ENCODE assay signal across 18 cellular contexts in genomic region chr3:16239776-16240175, GRCh38. TPM values are rescaled to one million over a fixed set of nuclear protein-coding genes. Genes with fewer than 3 reads are reported as not detected.
DNase-seq lines count a peak whose midpoint lies in the region; ATAC-seq and TF ChIP-seq lines count a peak whose summit lies in the region.
"Had no signal": no experiment of that assay in that cellular context is flagged by ENCODE, and none has a peak within 500 bp of the region (broad histone marks: within the 10 kb centered on the region; RNA-seq: fewer than 3 reads in every experiment).

No MANE protein-coding gene starts in this region.

- peak overlapping the region; percentile 11 for H3K4me2 ChIP-seq in GM23248 (ENCODE audit: unreplicated experiment)
- H3K4me2 ChIP-seq: KMS-11 had no signal

- no peaks in the 10 kb centered on the region for H3K9me3 Mint-ChIP-seq in natural killer cell
- H3K9me3 Mint-ChIP-seq: activated naive CD4-positive, alpha-beta T cell treated with anti-CD3 and anti-CD28 coated beads, Interleukin-2, amount 50 U/mL, for 72 hours; T-cell had no signal

- no peaks in the 10 kb centered on the region for H3K27me3 Mint-ChIP-seq in natural killer cell (ENCODE audit: low read depth in 2 of 2)

- H3K9me3 ChIP-seq in GM23248 (ENCODE audit: low read depth), result no peaks in the 10 kb centered on the region
- H3K9me3 ChIP-seq in WERI-Rb-1 (ENCODE audit: severe bottlenecking), result peaks cover 5% of the 10 kb centered on the region
- H3K9me3 ChIP-seq in skeletal muscle tissue (ENCODE audit: control insufficient read depth in 3 of 3, low read length in 3 of 3), result no peaks in the 10 kb centered on the region
- H3K9me3 ChIP-seq: tibial artery had no signal

- H3K9ac ChIP-seq in GM23248, result 0 out of 2 replicates have a peak overlapping the region, but pooled peaks have one; percentile 14
- H3K9ac ChIP-seq in skeletal muscle tissue (ENCODE audit: low read depth in 1 of 3, low read length in 3 of 3), result no peak overlapping the region
- H3K9ac ChIP-seq: KMS-11 had no signal

- H3K4me1 ChIP-seq in GM23248 (ENCODE audit: insufficient read depth) (peaks cover 31% of the 10 kb centered on the region), skeletal muscle tissue (ENCODE audit: control insufficient read depth in 3 of 3, insufficient read depth in 3 of 3, low read length in 3 of 3) (peaks cover 18 to 24% (median 19%) of the 10 kb centered on the region in 3 donors)

- intact Hi-C loops in natural killer cell (cut with micrococcal nuclease), result no loop called here

- in situ Hi-C loops in GM23248 (cut with MboI), result loop anchor here (5.0 kb wide), 1 partner anchor 197 kb away; no protein-coding TSS in a partner anchor

- H3K4me1 Mint-ChIP-seq in natural killer cell, result no peaks in the 10 kb centered on the region

- DNase-seq in GM23248, result no peak
- DNase-seq in WERI-Rb-1, result peak; percentile 65
- peak; percentile 85 for DNase-seq in fibroblast of mammary gland (ENCODE audit: low read depth)
- no peak for DNase-seq in NCI-H187 treated with DMSO at 0.1 percent for 48 hours (lab: John Stamatoyannopoulos, UW)
- DNase-seq in iPS-NIHi7 (ENCODE audit: extremely low spot score), result no peak
- DNase-seq in natural killer cell, result no peak
- no peak for DNase-seq in C1 segment of cervical spinal cord (lab: John Stamatoyannopoulos, UW)
- DNase-seq: activated CD4-positive, alpha-beta T cell treated with anti-CD3 and anti-CD28 coated beads, Interleukin-2, amount 50 U/mL, for 48 hours; activated T-cell treated with anti-CD3 and anti-CD28 coated beads, Interleukin-2, amount 50 U/mL, for 1 hour; NCI-H1105; nucleus accumbens; stimulated activated CD4-positive, alpha-beta T cell treated with anti-CD3 and anti-CD28 coated beads, Interleukin-4, amount 100 ng/mL, for 1 hour; T-cell; tibial artery had no signal

- no peaks in the 10 kb centered on the region for H3K27me3 ChIP-seq in GM23248 (replicated peaks; ENCODE audit: insufficient read depth)
- H3K27me3 ChIP-seq in WERI-Rb-1 (ENCODE audit: insufficient read depth, low read depth, severe bottlenecking), result no peaks in the 10 kb centered on the region
- no peaks in the 10 kb centered on the region for H3K27me3 ChIP-seq in skeletal muscle tissue (ENCODE audit: control insufficient read depth in 3 of 3, insufficient read depth in 3 of 3, low read length in 3 of 3)
- H3K27me3 ChIP-seq: cardiac muscle cell, tibial artery had no signal

- WGBS in GM23248 (ENCODE audit: low coverage in 1 of 2, low lambda C conversion rate in 2 of 2, missing lambda C conversion rate in 2 of 2), 2 experiments, result 81 to 84% methylated on average over 4 of the region's 4 CpGs

- TF ChIP-seq CTCF in WERI-Rb-1 (IDR thresholded peaks at IDR 0.05; ENCODE audit: low read depth, low read length), result no peak
- no peak for TF ChIP-seq CTCF in fibroblast of mammary gland (conservative IDR thresholded peaks at IDR 0.05; ENCODE audit: control insufficient read depth, insufficient read depth, low read depth, low read length)
- TF ChIP-seq CTCF in natural killer cell (IDR thresholded peaks at IDR 0.05), result no peak

- ATAC-seq in natural killer cell, result no peak
- ATAC-seq: T-cell had no signal

- no peaks in the 10 kb centered on the region for H3K36me3 Mint-ChIP-seq in natural killer cell
- H3K36me3 Mint-ChIP-seq: activated naive CD4-positive, alpha-beta T cell treated with anti-CD3 and anti-CD28 coated beads, Interleukin-2, amount 50 U/mL, for 72 hours; T-cell had no signal

- peaks cover 14% of the 10 kb centered on the region for H3F3A ChIP-seq in GM23248 (ENCODE audit: insufficient read depth)

- H3K27ac ChIP-seq in GM23248, result peak overlapping the region; percentile 60
- H3K27ac ChIP-seq in WERI-Rb-1, result peak overlapping the region; percentile 84
- H3K27ac ChIP-seq in skeletal muscle tissue (ENCODE audit: low read depth, low read length), result peak overlapping the region; percentile 37
- H3K27ac ChIP-seq: cardiac muscle cell, KMS-11 had no signal

- no peaks in the 10 kb centered on the region for H3K79me2 ChIP-seq in GM23248 (ENCODE audit: insufficient read depth)

- H4K20me1 ChIP-seq in GM23248 (ENCODE audit: insufficient read depth), result no peaks in the 10 kb centered on the region

- H3K36me3 ChIP-seq in GM23248 (ENCODE audit: low read depth) (no peaks in the 10 kb centered on the region), WERI-Rb-1 (no peaks in the 10 kb centered on the region), skeletal muscle tissue (ENCODE audit: control insufficient read depth in 3 of 3, insufficient read depth in 3 of 3, low read length in 3 of 3) (no peaks in the 10 kb centered on the region)
- H3K36me3 ChIP-seq: cardiac muscle cell, tibial artery had no signal

- H3K9me2 ChIP-seq in GM23248 (ENCODE audit: insufficient read depth), result no peaks in the 10 kb centered on the region; the same call in 1 of the 2 replicates

- H2AFZ ChIP-seq in GM23248, result no peak overlapping the region; the same call in 1 of the 2 replicates

- no peak overlapping the region for H3K27ac Mint-ChIP-seq in natural killer cell
- H3K27ac Mint-ChIP-seq: T-cell had no signal

- H3K4me3 Mint-ChIP-seq in natural killer cell, result no peak overlapping the region
- H3K4me3 Mint-ChIP-seq: T-cell had no signal

- H3K4me3 ChIP-seq in GM23248 (no peak overlapping the region), WERI-Rb-1 (ENCODE audit: low read depth, low read length) (peak overlapping the region; percentile 17), fibroblast of mammary gland (ENCODE audit: control insufficient read depth, low read depth, low read length) (no peak overlapping the region), skeletal muscle tissue (ENCODE audit: low read length in 3 of 3) (no peak overlapping the region)
- H3K4me3 ChIP-seq: cardiac muscle cell, tibial artery had no signal

RNA-seq across cellular contexts. Expression of gene DPH3, which starts 25.0 kb away (rescaled TPM):
- total RNA-seq in GM23248 (2014; rRNA removed; shearing (Covaris generic)), result 27.1 and 27.3 TPM in 2 replicates
- polyA plus RNA-seq in GM23248 (2016; fragmentation: Nextera tagmentation; extraction: Ambion mirVana), result 46.1 and 51.3 TPM in 2 replicates
- total RNA-seq in skeletal muscle tissue (17.7 TPM), natural killer cell (10 to 100 TPM; 20.4 to 27.3 (median 22.8) TPM)

RNA-seq across cellular contexts. Expression of gene OXNAD1, which starts 25.2 kb away (rescaled TPM):
- 3.4 and 10.8 TPM in 2 replicates for total RNA-seq in GM23248 (2014; rRNA removed; shearing (Covaris generic))
- polyA plus RNA-seq in GM23248 (2016; fragmentation: Nextera tagmentation; extraction: Ambion mirVana), result 9.8 and 10.2 TPM in 2 replicates
- total RNA-seq in skeletal muscle tissue, result 26.6 TPM
- 10 to 100 TPM; 16.7 to 26.1 (median 22.3) TPM for total RNA-seq in natural killer cell

Comparison
In these comparisons a context has a peak if more than half of its experiments do, and no peak if none do; other contexts are left out.
1. DNase-seq: peak in WERI-Rb-1 (single experiment) and fibroblast of mammary gland (single experiment); none in GM23248 (single experiment), NCI-H187 treated with DMSO at 0.1 percent for 48 hours (single experiment), iPS-NIHi7 (single experiment), natural killer cell (single experiment) and C1 segment of cervical spinal cord (0 of 14).
2. Peak in every context shown above with its lines, with median percentiles within 50 percentile points of each other: H3K27ac ChIP-seq.